In the genomic region with DNA sequence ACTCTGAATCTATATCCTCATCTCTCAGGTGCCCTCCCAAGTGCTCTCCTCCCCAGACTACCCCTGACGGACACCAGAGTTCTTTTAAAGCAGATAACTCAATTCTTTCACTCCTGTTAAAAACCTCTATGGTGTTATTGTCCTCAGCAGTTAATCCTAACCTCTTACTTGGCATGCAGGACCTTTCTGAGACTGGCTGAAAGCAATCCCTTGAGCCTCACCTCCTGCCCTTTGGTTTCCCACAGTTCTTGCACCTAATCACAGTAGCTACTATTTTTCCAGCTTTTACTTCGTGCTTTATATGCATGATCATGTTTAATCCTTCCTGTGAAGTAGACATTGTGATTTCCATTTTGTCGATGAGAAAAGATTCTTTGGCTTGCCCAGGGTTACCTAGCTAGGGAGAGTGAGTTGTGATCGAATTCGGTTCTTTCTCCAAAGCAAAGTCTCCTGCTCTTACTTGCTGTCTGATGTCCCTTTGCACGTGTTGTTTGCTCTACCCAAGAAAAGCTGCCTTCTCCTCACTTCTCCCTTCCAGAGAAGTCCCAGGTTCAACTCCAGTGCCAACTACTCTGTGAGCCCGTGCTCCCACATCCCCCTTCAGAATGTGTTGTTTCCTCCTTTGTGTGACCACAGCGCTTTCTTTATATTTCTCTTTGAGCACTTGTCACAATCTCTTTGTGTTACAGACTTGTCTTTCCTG, we compare ENCODE assay signal across 9 cellular contexts. TPM values are rescaled to one million over a fixed set of nuclear protein-coding genes. Genes with fewer than 3 reads are reported as not detected.
DNase-seq lines count a peak whose midpoint lies in the region; TF ChIP-seq lines count a peak whose summit lies in the region.
"Had no signal": no experiment of that assay in that cellular context is flagged by ENCODE, and none has a peak within 500 bp of the region (broad histone marks: within the 10 kb centered on the region; RNA-seq: fewer than 3 reads in every experiment).

No MANE protein-coding gene starts in this region.

- peak overlapping the region; percentile 84 for H3K27ac Mint-ChIP-seq in activated T-helper 1 cell treated with anti-CD3 and anti-CD28 coated beads, Interleukin-12 subunit alpha, Interleukin-12 subunit beta, Interleukin-2, Interleukin-4 antibody, amounts not matched to agents 30 ng/mL and 10 ng/mL and 1 ng/mL, durations not matched to agents 14 hours and 24 hours and 36 hours

- POLR2A ChIA-PET in RWPE1 (lab: Yijun Ruan, JAX; ENCODE audit: low non-redundant PET): no interaction called here

- H3K9ac ChIP-seq in mesendoderm (ENCODE audit: low read length): peak overlapping the region; percentile 99

- DNase-seq in BE2C: no peak
- DNase-seq in HL-60 (ENCODE audit: low read depth in 1 of 2, low spot score in 1 of 2): peak; percentile 54 to 74
- DNase-seq in activated T-helper 1 cell treated with anti-CD3 and anti-CD28 coated beads, Interleukin-12 subunit alpha, Interleukin-12 subunit beta, Interleukin-2, Interleukin-4 antibody, amounts not matched to agents 30 ng/mL and 10 ng/mL and 1 ng/mL, durations not matched to agents 14 hours and 24 hours and 36 hours (ENCODE audit: low spot score): no peak
- DNase-seq in mesendoderm: no peak
- DNase-seq in stimulated activated CD4-positive, alpha-beta T cell treated with anti-CD3 and anti-CD28 coated beads, Interleukin-4, amount 100 ng/mL, for 1 hour: no peak
- DNase-seq in RWPE1 (ENCODE audit: low spot score): no peak
- DNase-seq in stimulated activated CD4-positive, alpha-beta T cell treated with anti-CD3 and anti-CD28 coated beads, Interleukin-2, amount 100 ng/mL, for 24 hours: no peak
- DNase-seq in substantia nigra (lab: John Stamatoyannopoulos, UW): no peak
- DNase-seq: activated CD4-positive, alpha-beta T cell treated with anti-CD3 and anti-CD28 coated beads, Interleukin-2, amount 50 U/mL, for 4 hours had no signal

- TF ChIP-seq CTCF in BE2C (IDR thresholded peaks at IDR 0.05; ENCODE audit: low read depth, low read length) (no peak), HL-60 (IDR thresholded peaks at IDR 0.05; ENCODE audit: insufficient read depth, low read length) (no peak), RWPE1 (conservative IDR thresholded peaks at IDR 0.05; ENCODE audit: low read depth) (no peak)

- no peak overlapping the region for H3K23ac ChIP-seq in mesendoderm (ENCODE audit: low read length)

- H4K8ac ChIP-seq in mesendoderm (ENCODE audit: low read depth, low read length): no peak overlapping the region

- no peaks in the 10 kb centered on the region for H3K9me3 ChIP-seq in BE2C

- peaks cover 25% of the 10 kb centered on the region for H3K36me3 Mint-ChIP-seq in activated T-helper 1 cell treated with anti-CD3 and anti-CD28 coated beads, Interleukin-12 subunit alpha, Interleukin-12 subunit beta, Interleukin-2, Interleukin-4 antibody, amounts not matched to agents 30 ng/mL and 10 ng/mL and 1 ng/mL, durations not matched to agents 14 hours and 24 hours and 36 hours (ENCODE audit: low read depth)

- no peaks in the 10 kb centered on the region for H3K9me3 Mint-ChIP-seq in activated T-helper 1 cell treated with anti-CD3 and anti-CD28 coated beads, Interleukin-12 subunit alpha, Interleukin-12 subunit beta, Interleukin-2, Interleukin-4 antibody, amounts not matched to agents 30 ng/mL and 10 ng/mL and 1 ng/mL, durations not matched to agents 14 hours and 24 hours and 36 hours

- intact Hi-C loops in activated T-helper 1 cell treated with anti-CD3 and anti-CD28 coated beads, Interleukin-12 subunit alpha, Interleukin-12 subunit beta, Interleukin-2, Interleukin-4 antibody, amounts not matched to agents 30 ng/mL and 10 ng/mL and 1 ng/mL, durations not matched to agents 14 hours and 24 hours and 36 hours (cut with micrococcal nuclease): no loop called here

- peak overlapping the region; percentile 98 for H3K4me3 ChIP-seq in BE2C (ENCODE audit: low read depth, low read length)
- peak overlapping the region; percentile 59 for H3K4me3 ChIP-seq in HL-60 (replicated peaks; ENCODE audit: insufficient read depth, low read length)
- H3K4me3 ChIP-seq in mesendoderm (ENCODE audit: low read length): peak overlapping the region; percentile 19

- H3K27ac ChIP-seq in HL-60 (replicated peaks): peak overlapping the region; percentile 37
- no peak overlapping the region for H3K27ac ChIP-seq in mesendoderm (ENCODE audit: low read depth, low read length)
- H3K27ac ChIP-seq in RWPE1: no peak overlapping the region; the same call in 1 of the 2 replicates
- no peak overlapping the region for H3K27ac ChIP-seq in substantia nigra (ENCODE audit: low read depth, low read length, poor library complexity, severe bottlenecking)

- H3K4me2 ChIP-seq in mesendoderm (ENCODE audit: low read length): peak overlapping the region; percentile 72

- no peak overlapping the region for H3K4ac ChIP-seq in mesendoderm (ENCODE audit: low read depth, low read length)

- H3K56ac ChIP-seq in mesendoderm (ENCODE audit: low read length): peak overlapping the region; percentile 84

- no peak overlapping the region for H2BK15ac ChIP-seq in mesendoderm (replicated peaks; ENCODE audit: low read depth)

- H3K27me3 Mint-ChIP-seq in activated T-helper 1 cell treated with anti-CD3 and anti-CD28 coated beads, Interleukin-12 subunit alpha, Interleukin-12 subunit beta, Interleukin-2, Interleukin-4 antibody, amounts not matched to agents 30 ng/mL and 10 ng/mL and 1 ng/mL, durations not matched to agents 14 hours and 24 hours and 36 hours (ENCODE audit: insufficient read depth): no peaks in the 10 kb centered on the region

- CTCF ChIA-PET in RWPE1 (lab: Yijun Ruan, JAX): no interaction called here

- H2BK5ac ChIP-seq in mesendoderm (ENCODE audit: low read length): no peak overlapping the region

- WGBS in mesendoderm (ENCODE audit: extremely low coverage, insufficient coverage, low lambda C conversion rate): no CpG with 5 or more reads among the region's 8 CpGs

- peak overlapping the region; percentile 96 for H3K4me3 Mint-ChIP-seq in activated T-helper 1 cell treated with anti-CD3 and anti-CD28 coated beads, Interleukin-12 subunit alpha, Interleukin-12 subunit beta, Interleukin-2, Interleukin-4 antibody, amounts not matched to agents 30 ng/mL and 10 ng/mL and 1 ng/mL, durations not matched to agents 14 hours and 24 hours and 36 hours

- H3K36me3 ChIP-seq in BE2C (peaks cover 17% of the 10 kb centered on the region), mesendoderm (ENCODE audit: control insufficient read depth, insufficient read depth, low read length) (no peaks in the 10 kb centered on the region)

- H2BK120ac ChIP-seq in mesendoderm (ENCODE audit: low read depth, low read length): no peak overlapping the region

- H2AK5ac ChIP-seq in mesendoderm (ENCODE audit: low read length): no peak overlapping the region

- H3K4me1 ChIP-seq in BE2C (no peaks in the 10 kb centered on the region), mesendoderm (ENCODE audit: control insufficient read depth, low read depth, low read length) (peaks cover 9% of the 10 kb centered on the region)

- H3K79me2 ChIP-seq in mesendoderm (ENCODE audit: control insufficient read depth, insufficient read depth, low read length): peaks cover 68% of the 10 kb centered on the region

- H3K18ac ChIP-seq in mesendoderm (ENCODE audit: low read length): no peak overlapping the region

- peaks cover 2% of the 10 kb centered on the region for H3K79me1 ChIP-seq in mesendoderm (ENCODE audit: low read length)

- no peak overlapping the region for H4K5ac ChIP-seq in mesendoderm (ENCODE audit: low read length)

- H3K27me3 ChIP-seq in BE2C (no peaks in the 10 kb centered on the region), HL-60 (ENCODE audit: insufficient read depth, poor library complexity, severe bottlenecking) (no peaks in the 10 kb centered on the region), mesendoderm (ENCODE audit: insufficient read depth, low read length, poor library complexity) (no peaks in the 10 kb centered on the region)

- peaks cover 53% of the 10 kb centered on the region for H3K4me1 Mint-ChIP-seq in activated T-helper 1 cell treated with anti-CD3 and anti-CD28 coated beads, Interleukin-12 subunit alpha, Interleukin-12 subunit beta, Interleukin-2, Interleukin-4 antibody, amounts not matched to agents 30 ng/mL and 10 ng/mL and 1 ng/mL, durations not matched to agents 14 hours and 24 hours and 36 hours (ENCODE audit: low read depth)

RNA-seq across cellular contexts. Expression of gene UBE2L3, which starts 2.1 kb away (rescaled TPM):
- 143 TPM for polyA plus RNA-seq in BE2C (2012; ENCODE audit: insufficient read depth, insufficient read length, low read depth)
- total RNA-seq in activated T-helper 1 cell treated with anti-CD3 and anti-CD28 coated beads, Interleukin-12 subunit alpha, Interleukin-12 subunit beta, Interleukin-2, Interleukin-4 antibody, amounts not matched to agents 30 ng/mL and 10 ng/mL and 1 ng/mL, durations not matched to agents 14 hours and 24 hours and 36 hours: 58.3 and 62.4 TPM in 2 replicates
- 139 TPM for polyA plus RNA-seq in mesendoderm (2013, experiment 1 of 2)
- polyA plus RNA-seq in mesendoderm (2013, experiment 2 of 2): 141 TPM

RNA-seq across cellular contexts. Expression of gene RIMBP3C, which starts 18.3 kb away (rescaled TPM):
- 0.59 TPM for polyA plus RNA-seq in BE2C (2012; ENCODE audit: insufficient read depth, insufficient read length, low read depth)
- 0.32 and 0.34 TPM in 2 replicates for total RNA-seq in activated T-helper 1 cell treated with anti-CD3 and anti-CD28 coated beads, Interleukin-12 subunit alpha, Interleukin-12 subunit beta, Interleukin-2, Interleukin-4 antibody, amounts not matched to agents 30 ng/mL and 10 ng/mL and 1 ng/mL, durations not matched to agents 14 hours and 24 hours and 36 hours
- 0.17 TPM for polyA plus RNA-seq in mesendoderm (2013, experiment 1 of 2)
- polyA plus RNA-seq in mesendoderm (2013, experiment 2 of 2): 0.08 TPM

Comparison
In these comparisons a context has a peak if more than half of its experiments do, and no peak if none do; other contexts are left out.
1. DNase-seq: peak in HL-60 (2 of 2); none in BE2C (single experiment), activated T-helper 1 cell treated with anti-CD3 and anti-CD28 coated beads, Interleukin-12 subunit alpha, Interleukin-12 subunit beta, Interleukin-2, Interleukin-4 antibody, amounts not matched to agents 30 ng/mL and 10 ng/mL and 1 ng/mL, durations not matched to agents 14 hours and 24 hours and 36 hours (single experiment), mesendoderm (single experiment), stimulated activated CD4-positive, alpha-beta T cell treated with anti-CD3 and anti-CD28 coated beads, Interleukin-4, amount 100 ng/mL, for 1 hour (single experiment), RWPE1 (single experiment), stimulated activated CD4-positive, alpha-beta T cell treated with anti-CD3 and anti-CD28 coated beads, Interleukin-2, amount 100 ng/mL, for 24 hours (0 of 2) and substantia nigra (0 of 49).
2. H3K4me3 ChIP-seq: peak in every context shown above with its lines; median percentile 98 in BE2C; 59 in HL-60; 19 in mesendoderm.